In the genomic region with DNA sequence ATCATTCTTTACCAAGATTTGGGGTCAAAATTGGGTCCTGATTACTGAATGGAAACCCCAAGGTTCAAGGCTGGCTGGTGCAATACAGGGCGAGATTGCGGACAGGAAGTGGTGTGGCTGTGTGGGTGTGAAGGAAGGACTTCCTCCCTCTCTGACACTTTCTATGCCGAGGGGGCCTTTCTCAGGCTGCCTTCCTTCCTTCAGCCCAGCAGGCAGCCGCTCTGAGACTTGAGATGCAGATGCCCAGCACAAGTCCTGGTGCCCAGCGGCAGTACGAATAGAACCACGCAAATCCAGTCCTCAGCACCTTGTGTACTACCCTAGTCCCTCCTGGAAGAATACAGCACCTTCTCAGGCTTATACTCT, we compare ENCODE assay signal across 9 cellular contexts. TPM values are rescaled to one million over a fixed set of nuclear protein-coding genes. Genes with fewer than 3 reads are reported as not detected.
DNase-seq lines count a peak whose midpoint lies in the region; ATAC-seq and TF ChIP-seq lines count a peak whose summit lies in the region.
"Had no signal": no experiment of that assay in that cellular context is flagged by ENCODE, and none has a peak within 500 bp of the region (broad histone marks: within the 10 kb centered on the region; RNA-seq: fewer than 3 reads in every experiment).

No MANE protein-coding gene starts in this region.

- peaks cover 20% of the 10 kb centered on the region for H3K27me3 Mint-ChIP-seq in Caco-2 (ENCODE audit: insufficient read depth, unreplicated experiment)

- H3K4me1 Mint-ChIP-seq in Caco-2 (ENCODE audit: low read depth, unreplicated experiment) = peaks cover 15% of the 10 kb centered on the region

- DNase-seq in GM10266 (ENCODE audit: extremely low spot score) (peak; percentile 71), Caco-2 (no peak), SJCRH30 (no peak), NCI-H2107 (lab: John Stamatoyannopoulos, UW) (no peak)
- peak; percentile 79 to 81 for DNase-seq in activated T-cell treated with anti-CD3 and anti-CD28 coated beads, Interleukin-2, amount 50 U/mL, for 48 hours
- peak; percentile 60 to 81 for DNase-seq in stimulated activated CD8-positive, alpha-beta memory T cell treated with anti-CD3 and anti-CD28 coated beads, Interleukin-7, amount 100 ng/mL, for 48 hours (ENCODE audit: extremely low read depth in 1 of 2, low read depth in 1 of 2)
- DNase-seq: pancreas had no signal

- peak; percentile 81 for ATAC-seq in GM19452 (IDR thresholded peaks at IDR 0.05; ENCODE audit: unreplicated experiment)
- peak; percentile 74 for ATAC-seq in HG03439 (IDR thresholded peaks at IDR 0.05; ENCODE audit: unreplicated experiment)

- no peak overlapping the region for H3K27ac ChIP-seq in SJCRH30
- H3K27ac ChIP-seq: pancreas had no signal

- no peaks in the 10 kb centered on the region for H3K9me3 ChIP-seq in Caco-2
- no peaks in the 10 kb centered on the region; the same call in 1 of the 2 replicates for H3K9me3 ChIP-seq in SJCRH30 (replicated peaks)
- H3K9me3 ChIP-seq: pancreas had no signal

- H3K4me3 ChIP-seq in Caco-2 (ENCODE audit: low read depth, low read length) (no peak overlapping the region), SJCRH30 (no peak overlapping the region)
- H3K4me3 ChIP-seq: pancreas had no signal

- no peaks in the 10 kb centered on the region for H3K36me3 Mint-ChIP-seq in Caco-2 (ENCODE audit: insufficient read depth, unreplicated experiment)

- no peak overlapping the region for H3K27ac Mint-ChIP-seq in Caco-2 (ENCODE audit: unreplicated experiment)

- CTCF ChIA-PET in Caco-2 (lab: Charles Lee) = no interaction called here

- intact Hi-C loops in Caco-2 (cut with micrococcal nuclease; ENCODE audit: unreplicated experiment) = no loop called here

- no peak overlapping the region for H3K4me3 Mint-ChIP-seq in Caco-2 (ENCODE audit: unreplicated experiment)

- H3K36me3 ChIP-seq in Caco-2 (ENCODE audit: control insufficient read depth, insufficient read depth, low read length) = no peaks in the 10 kb centered on the region
- no peaks in the 10 kb centered on the region for H3K36me3 ChIP-seq in SJCRH30
- H3K36me3 ChIP-seq: pancreas had no signal

- no TSS peak for BruUV-seq in Caco-2 (replicated peaks; lab: Mats Ljungman, UMichigan)

- H3K27me3 ChIP-seq in Caco-2 (replicated peaks; ENCODE audit: control insufficient read depth, insufficient read depth, low read length) (no peaks in the 10 kb centered on the region), SJCRH30 (no peaks in the 10 kb centered on the region)

- POLR2A ChIA-PET in Caco-2 (lab: Charles Lee) = no interaction called here

- H3K4me1 ChIP-seq in Caco-2 (no peaks in the 10 kb centered on the region), SJCRH30 (no peaks in the 10 kb centered on the region; the same call in 1 of the 2 replicates)
- H3K4me1 ChIP-seq: pancreas had no signal

- TF ChIP-seq CTCF in GM10266 (IDR thresholded peaks at IDR 0.05; ENCODE audit: control insufficient read depth, insufficient read depth, low read depth, missing control alignments) = no peak
- TF ChIP-seq CTCF in Caco-2 (IDR thresholded peaks at IDR 0.05; ENCODE audit: insufficient read depth in 1 of 2, low read depth in 1 of 2, low read length in 1 of 2, severe bottlenecking in 1 of 2, unreplicated experiment in 1 of 2) = no peak

- H3K9me3 Mint-ChIP-seq in Caco-2 (ENCODE audit: unreplicated experiment) = no peaks in the 10 kb centered on the region

RNA-seq across cellular contexts. Expression of a gene that starts 16.3 kb away (rescaled TPM):
- total RNA-seq in Caco-2 (2022) = 0.23 and 0.42 TPM in 2 replicates
- 15.6 and 16.5 TPM in 2 replicates for total RNA-seq in SJCRH30 (2014; rRNA removed; shearing (Covaris generic))

Comparison
In these comparisons a context has a peak if more than half of its experiments do, and no peak if none do; other contexts are left out.
1. DNase-seq: peak in GM10266 (single experiment), activated T-cell treated with anti-CD3 and anti-CD28 coated beads, Interleukin-2, amount 50 U/mL, for 48 hours (2 of 2) and stimulated activated CD8-positive, alpha-beta memory T cell treated with anti-CD3 and anti-CD28 coated beads, Interleukin-7, amount 100 ng/mL, for 48 hours (2 of 2); none in Caco-2 (0 of 2), SJCRH30 (0 of 2) and NCI-H2107 (single experiment).
2. RNA of a gene that starts 16.3 kb away (total RNA-seq): 15.6 to 16.5 TPM in SJCRH30; 0.23 to 0.42 TPM in Caco-2; every median in the first group is over 10 times any median in the second.